Comparison of ENCODE assay signal across 8 cellular contexts in the genomic region with DNA sequence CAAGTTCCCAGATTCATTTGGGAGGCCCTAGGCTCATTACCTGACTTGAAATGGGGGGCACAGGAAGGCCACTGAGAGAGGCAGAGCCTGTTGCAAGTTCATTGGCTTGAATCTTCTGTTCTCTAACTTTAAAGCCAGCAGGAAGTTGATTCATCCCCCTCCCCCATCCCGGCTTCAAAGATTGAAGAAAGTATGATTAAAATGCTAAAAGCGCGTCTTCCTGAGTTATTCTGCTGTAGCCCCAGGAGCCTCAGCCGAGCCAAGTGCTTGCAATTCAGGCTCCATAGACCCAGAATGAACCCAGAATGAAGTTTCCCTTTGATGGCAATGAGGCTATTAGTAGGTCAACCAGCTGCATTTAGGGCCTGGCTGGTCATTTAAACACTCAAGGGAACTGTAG. TPM values are rescaled to one million over a fixed set of nuclear protein-coding genes. Genes with fewer than 3 reads are reported as not detected.
A peak's percentile ranks its signal among the peaks of the same experiment; 100 is the strongest.
DNase-seq lines count a peak whose midpoint lies in the region; ATAC-seq and TF ChIP-seq lines count a peak whose summit lies in the region.

No MANE protein-coding gene starts in this region.

- 32 to 44% methylated on average over 4 of the region's 4 CpGs for WGBS in heart right ventricle, 2 donors

- H3K27me3 ChIP-seq in heart right ventricle (peaks cover 0 to 10% (median 0%) of the 10 kb centered on the region in 7 donors), BE2C (no peaks in the 10 kb centered on the region)

- H3K27me3 Mint-ChIP-seq in activated T-cell treated with anti-CD3 and anti-CD28 coated beads, Interleukin-2, amount 50 U/mL, for 72 hours (ENCODE audit: low read depth): peaks cover 6% of the 10 kb centered on the region
- no peaks in the 10 kb centered on the region for H3K27me3 Mint-ChIP-seq in stimulated activated naive CD8-positive, alpha-beta T cell treated with anti-CD3 and anti-CD28 coated beads, Interleukin-15, Interleukin-2, amounts not matched to agents 100 ng/mL and 50 ng/mL, for 24 hours

- TF ChIP-seq CTCF in heart right ventricle (IDR thresholded peaks at IDR 0.05) (no peak), BE2C (IDR thresholded peaks at IDR 0.05; ENCODE audit: low read depth, low read length) (no peak)

- H3K4me3 ChIP-seq in heart right ventricle (peak overlapping the region in 3 of 10 donors; percentile 7 to 24 (median 18)), BE2C (ENCODE audit: low read depth, low read length) (no peak overlapping the region)

- H3K27ac Mint-ChIP-seq in activated T-cell treated with anti-CD3 and anti-CD28 coated beads, Interleukin-2, amount 50 U/mL, for 72 hours: peak overlapping the region; percentile 85
- H3K27ac Mint-ChIP-seq in stimulated activated naive CD8-positive, alpha-beta T cell treated with anti-CD3 and anti-CD28 coated beads, Interleukin-15, Interleukin-2, amounts not matched to agents 100 ng/mL and 50 ng/mL, for 24 hours: peak overlapping the region; percentile 81

- H3K9me3 ChIP-seq in KOPT-K1 (ENCODE audit: insufficient read depth, low read length, poor library complexity, severe bottlenecking): no peaks in the 10 kb centered on the region
- H3K9me3 ChIP-seq in heart right ventricle: no peaks in the 10 kb centered on the region
- H3K9me3 ChIP-seq in BE2C: no peaks in the 10 kb centered on the region

- DNase-seq in activated T-cell treated with anti-CD3 and anti-CD28 coated beads, Interleukin-2, amount 50 U/mL, for 72 hours: peak; percentile 48
- DNase-seq in heart right ventricle: peak; percentile 24 to 67
- no peak for DNase-seq in NCI-H1694 (lab: John Stamatoyannopoulos, UW)
- no peak for DNase-seq in NCI-H82 (lab: John Stamatoyannopoulos, UW)
- no peak for DNase-seq in BE2C

- H3K36me3 ChIP-seq in KOPT-K1 (ENCODE audit: insufficient read depth, low read length) (no peaks in the 10 kb centered on the region), heart right ventricle (no peaks in the 10 kb centered on the region), BE2C (no peaks in the 10 kb centered on the region)

- H3K27ac ChIP-seq in KOPT-K1 (ENCODE audit: low read depth, low read length, poor library complexity, severe bottlenecking): peak overlapping the region; percentile 85
- peak overlapping the region in 9 of 10 donors; percentile 44 to 76 (median 68) for H3K27ac ChIP-seq in heart right ventricle

- peak; percentile 42 to 59 for ATAC-seq in activated T-cell treated with anti-CD3 and anti-CD28 coated beads, Interleukin-2, amount 50 U/mL, for 72 hours (replicated peaks in 1 of 2)
- ATAC-seq in heart right ventricle (peak; percentile 72 to 83 (median 82)), GM21447 (IDR thresholded peaks at IDR 0.05; ENCODE audit: unreplicated experiment) (no peak)

- intact Hi-C loops in heart right ventricle (cut with DNase I): no loop called here

- no peaks in the 10 kb centered on the region for H3K9me3 Mint-ChIP-seq in activated T-cell treated with anti-CD3 and anti-CD28 coated beads, Interleukin-2, amount 50 U/mL, for 72 hours
- H3K9me3 Mint-ChIP-seq in stimulated activated naive CD8-positive, alpha-beta T cell treated with anti-CD3 and anti-CD28 coated beads, Interleukin-15, Interleukin-2, amounts not matched to agents 100 ng/mL and 50 ng/mL, for 24 hours: no peaks in the 10 kb centered on the region

- H3K36me3 Mint-ChIP-seq in activated T-cell treated with anti-CD3 and anti-CD28 coated beads, Interleukin-2, amount 50 U/mL, for 72 hours (ENCODE audit: insufficient read depth in 2 of 2): no peaks in the 10 kb centered on the region
- H3K36me3 Mint-ChIP-seq in stimulated activated naive CD8-positive, alpha-beta T cell treated with anti-CD3 and anti-CD28 coated beads, Interleukin-15, Interleukin-2, amounts not matched to agents 100 ng/mL and 50 ng/mL, for 24 hours (ENCODE audit: low read depth): no peaks in the 10 kb centered on the region

- peaks cover 0 to 70% (median 55%) of the 10 kb centered on the region in 9 donors for H3K4me1 ChIP-seq in heart right ventricle
- no peaks in the 10 kb centered on the region for H3K4me1 ChIP-seq in BE2C

- H3K4me3 Mint-ChIP-seq in activated T-cell treated with anti-CD3 and anti-CD28 coated beads, Interleukin-2, amount 50 U/mL, for 72 hours: peak overlapping the region; percentile 71 to 88
- peak overlapping the region; percentile 51 for H3K4me3 Mint-ChIP-seq in stimulated activated naive CD8-positive, alpha-beta T cell treated with anti-CD3 and anti-CD28 coated beads, Interleukin-15, Interleukin-2, amounts not matched to agents 100 ng/mL and 50 ng/mL, for 24 hours

- peaks cover 35% of the 10 kb centered on the region for H3K4me1 Mint-ChIP-seq in activated T-cell treated with anti-CD3 and anti-CD28 coated beads, Interleukin-2, amount 50 U/mL, for 72 hours (ENCODE audit: low read depth)
- peaks cover 22% of the 10 kb centered on the region for H3K4me1 Mint-ChIP-seq in stimulated activated naive CD8-positive, alpha-beta T cell treated with anti-CD3 and anti-CD28 coated beads, Interleukin-15, Interleukin-2, amounts not matched to agents 100 ng/mL and 50 ng/mL, for 24 hours (ENCODE audit: low read depth)

RNA-seq across cellular contexts. Expression of gene CHST7, which starts 14.7 kb away (rescaled TPM):
- 1 to 10 TPM; 3.5 to 6.7 TPM for total RNA-seq in activated T-cell treated with anti-CD3 and anti-CD28 coated beads, Interleukin-2, amount 50 U/mL, for 72 hours
- 10 to 100 TPM in 3 of 10 donors, 1 to 10 TPM in 7; 3.5 to 23.0 (median 8.6) TPM for total RNA-seq in heart right ventricle
- polyA plus RNA-seq in heart right ventricle: 10 to 100 TPM in 1 of 2 donors, 1 to 10 TPM in 1; 3.7 to 27.7 TPM
- not detected for polyA plus RNA-seq in BE2C (2012; ENCODE audit: insufficient read depth, insufficient read length, low read depth)

RNA-seq across cellular contexts. Expression of gene ZNF674, which starts 43.0 kb away (rescaled TPM):
- 1 to 10 TPM; 3.7 to 4.3 TPM for total RNA-seq in activated T-cell treated with anti-CD3 and anti-CD28 coated beads, Interleukin-2, amount 50 U/mL, for 72 hours
- 1 to 10 TPM; 2.1 to 4.3 (median 2.6) TPM for total RNA-seq in heart right ventricle
- 1 to 10 TPM in 1 of 2 donors, under 1 TPM in 1; 0.91 to 1.9 TPM for polyA plus RNA-seq in heart right ventricle
- 1.7 TPM for polyA plus RNA-seq in BE2C (2012; ENCODE audit: insufficient read depth, insufficient read length, low read depth)

Comparison
In these comparisons a context has a peak if more than half of its experiments do, and no peak if none do; other contexts are left out.
1. DNase-seq: peak in activated T-cell treated with anti-CD3 and anti-CD28 coated beads, Interleukin-2, amount 50 U/mL, for 72 hours (2 of 2) and heart right ventricle (2 of 2); none in NCI-H1694 (single experiment), NCI-H82 (single experiment) and BE2C (single experiment).